In genomic region chr7:128032605-128033235, GRCh38 we compare ENCODE assay signal across 8 cellular contexts. TPM values are rescaled to one million over a fixed set of nuclear protein-coding genes. Genes with fewer than 3 reads are reported as not detected.
DNase-seq lines count a peak whose midpoint lies in the region; ATAC-seq and TF ChIP-seq lines count a peak whose summit lies in the region.

No MANE protein-coding gene starts in this region.

- no peaks in the 10 kb centered on the region for H3K9me3 ChIP-seq in heart right ventricle
- H3K9me3 ChIP-seq in sigmoid colon: no peaks in the 10 kb centered on the region

- TF ChIP-seq EP300 in sigmoid colon (IDR thresholded peaks at IDR 0.05): no peak

- TF ChIP-seq CTCF in heart right ventricle (IDR thresholded peaks at IDR 0.05) (no peak), sigmoid colon (IDR thresholded peaks at IDR 0.05) (no peak)

- DNase-seq in activated CD8-positive, alpha-beta memory T cell treated with anti-CD3 and anti-CD28 coated beads, Interleukin-2, amount 50 U/mL, for 4 hours: peak; percentile 26
- peak; percentile 21 to 35 for DNase-seq in heart right ventricle
- peak; percentile 71 for DNase-seq in sigmoid colon
- no peak for DNase-seq in UCSD-AML1 (lab: John Stamatoyannopoulos, UW; ENCODE audit: unreplicated experiment)
- DNase-seq in NCI-H82 treated with DMSO at 0.1 percent for 48 hours (lab: John Stamatoyannopoulos, UW; ENCODE audit: unreplicated experiment): no peak
- DNase-seq in NK-92 treated with Interleukin-12 subunit alpha and Interleukin-12 subunit beta, amount 100 ng/mL, for 24 hours (lab: John Stamatoyannopoulos, UW): no peak

- H3K4me3 ChIP-seq in heart right ventricle (peak overlapping the region in 9 of 10 donors; percentile 36 to 71 (median 63)), sigmoid colon (peak overlapping the region; percentile 35 to 62 (median 54))

- no peak for TF ChIP-seq POLR2A in GM18505 (IDR thresholded peaks at IDR 0.05; ENCODE audit: borderline replicate concordance, extremely low read depth, insufficient read depth, insufficient read length)
- no peak for TF ChIP-seq POLR2A in sigmoid colon (IDR thresholded peaks at IDR 0.05)

- no peaks in the 10 kb centered on the region for H3K27me3 ChIP-seq in heart right ventricle
- H3K27me3 ChIP-seq in sigmoid colon: no peaks in the 10 kb centered on the region

- H3K4me1 ChIP-seq in heart right ventricle: peaks cover 3 to 32% (median 14%) of the 10 kb centered on the region in 9 donors
- peaks cover 3 to 27% (median 17%) of the 10 kb centered on the region in 4 donors for H3K4me1 ChIP-seq in sigmoid colon

- WGBS in heart right ventricle, 2 donors: 14 to 16% methylated on average over 41 of the region's 41 CpGs
- WGBS in sigmoid colon, 2 donors: 29 to 51% methylated on average over 41 of the region's 41 CpGs

- H3K27ac ChIP-seq in heart right ventricle (peak overlapping the region in 4 of 10 donors; percentile 50 to 77 (median 62)), sigmoid colon (peak overlapping the region in 2 of 4 donors; percentile 57 to 62)

- intact Hi-C loops in heart right ventricle (cut with DNase I) (loop anchor here in 6 of 10 donors (5.0 to 10.0 kb wide), 5 partner anchors 172 to 328 kb away; no protein-coding TSS in a partner anchor), sigmoid colon (cut with DNase I) (loop anchor here (5.0 to 10.0 kb wide), 3 partner anchors 75 to 448 kb away; partner anchors contain the start of genes ARF5 and GCC1)

- H3K36me3 ChIP-seq in heart right ventricle (peaks cover 0 to 9% (median 0%) of the 10 kb centered on the region in 9 donors), sigmoid colon (no peaks in the 10 kb centered on the region)

- ATAC-seq in GM18505 (IDR thresholded peaks at IDR 0.05; ENCODE audit: unreplicated experiment) (peak; percentile 4), heart right ventricle (peak in 4 of 8 donors; percentile 19 to 43 (median 28)), HG02798 (IDR thresholded peaks at IDR 0.05; ENCODE audit: poor library complexity, unreplicated experiment) (no peak)

RNA-seq across cellular contexts. Expression of gene LRRC4, which starts 1.5 kb away (rescaled TPM):
- 1 to 10 TPM; 2.1 to 7.3 (median 3.1) TPM for total RNA-seq in heart right ventricle
- 1 to 10 TPM in 1 of 2 donors, under 1 TPM in 1; 0.75 to 1.4 TPM for polyA plus RNA-seq in heart right ventricle
- total RNA-seq in sigmoid colon: 1 to 10 TPM in 3 of 4 donors, under 1 TPM in 1; 0.82 to 1.8 (median 1.4) TPM
- 1 to 10 TPM in 2 of 3 donors, under 1 TPM in 1; 0.60 to 1.4 (median 1.3) TPM for polyA plus RNA-seq in sigmoid colon

Comparison
In these comparisons a context has a peak if more than half of its experiments do, and no peak if none do; other contexts are left out.
1. DNase-seq: peak in activated CD8-positive, alpha-beta memory T cell treated with anti-CD3 and anti-CD28 coated beads, Interleukin-2, amount 50 U/mL, for 4 hours (single experiment), heart right ventricle (2 of 2) and sigmoid colon (single experiment); none in UCSD-AML1 (single experiment), NCI-H82 treated with DMSO at 0.1 percent for 48 hours (single experiment) and NK-92 treated with Interleukin-12 subunit alpha and Interleukin-12 subunit beta, amount 100 ng/mL, for 24 hours (single experiment).